ENCODE assay signal across 9 cellular contexts in the genomic region with DNA sequence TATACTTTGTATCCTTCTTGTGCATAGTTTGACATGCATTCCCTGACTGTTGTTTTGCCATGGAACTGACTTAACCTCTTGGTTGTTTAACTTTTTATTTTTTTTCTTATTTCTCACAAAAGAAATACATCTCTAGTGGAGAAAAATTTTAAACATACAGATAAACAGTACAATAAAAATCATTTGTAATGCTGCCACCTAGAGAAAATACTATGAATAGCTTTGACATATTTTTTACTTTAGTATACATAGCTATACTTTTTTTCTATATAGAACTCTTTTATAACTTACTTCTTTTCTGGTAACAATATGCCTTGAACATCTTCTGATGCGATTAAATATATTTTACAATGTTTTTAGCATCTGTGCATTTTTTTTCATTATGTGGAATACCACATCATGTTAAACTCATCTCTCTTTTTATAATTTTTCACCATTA.
DNase-seq lines count a peak whose midpoint lies in the region; ATAC-seq and TF ChIP-seq lines count a peak whose summit lies in the region.
"Had no signal": no experiment of that assay in that cellular context is flagged by ENCODE, and none has a peak within 500 bp of the region (broad histone marks: within the 10 kb centered on the region; RNA-seq: fewer than 3 reads in every experiment).

No MANE protein-coding gene starts in this region.

- CTCF ChIA-PET in activated CD8-positive, alpha-beta T cell treated with anti-CD3 and anti-CD28 coated beads for 36 hours (lab: Charles Lee), result interaction anchor here (0.8 to 3.5 kb wide), 3 partner anchors 11 to 19 kb away, joined by 3 to 24 read pairs (median 3); no protein-coding TSS in a partner anchor
- CTCF ChIA-PET in activated CD8-positive, alpha-beta T cell treated with anti-CD3 and anti-CD28 coated beads, Interleukin-2, amount 10 ng/mL, durations not matched to agents 7 days and 5 days (lab: Charles Lee), result interaction anchor here (0.6 to 1.4 kb wide), 8 partner anchors 10 to 906 kb away, joined by 3 to 4 read pairs (median 3); no protein-coding TSS in a partner anchor

- H3K79me2 ChIP-seq in hepatocyte, result no peaks in the 10 kb centered on the region

- no peaks in the 10 kb centered on the region for H4K20me1 ChIP-seq in hepatocyte (ENCODE audit: insufficient read depth, poor library complexity, severe bottlenecking)

- no peaks in the 10 kb centered on the region for H3K9me2 ChIP-seq in hepatocyte (replicated peaks; ENCODE audit: insufficient read depth)

- no peaks in the 10 kb centered on the region for H3K9me3 ChIP-seq in hepatocyte (ENCODE audit: low read depth)
- H3K9me3 ChIP-seq in tibial nerve, result no peaks in the 10 kb centered on the region

- H3K9me3 Mint-ChIP-seq in activated CD8-positive, alpha-beta T cell treated with anti-CD3 and anti-CD28 coated beads for 36 hours, result no peaks in the 10 kb centered on the region
- H3K9me3 Mint-ChIP-seq in activated CD8-positive, alpha-beta T cell treated with anti-CD3 and anti-CD28 coated beads, Interleukin-2, amount 10 ng/mL, durations not matched to agents 7 days and 5 days (ENCODE audit: insufficient read depth), result no peaks in the 10 kb centered on the region
- H3K9me3 Mint-ChIP-seq in natural killer cell treated with Interleukin-12 subunit alpha and Interleukin-12 subunit beta and Interleukin-15 and Interleukin-18, amount 100 ng/mL, for 72 hours, result no peaks in the 10 kb centered on the region

- no peak for ATAC-seq in activated CD8-positive, alpha-beta T cell treated with anti-CD3 and anti-CD28 coated beads for 36 hours
- no peak for ATAC-seq in activated CD8-positive, alpha-beta T cell treated with anti-CD3 and anti-CD28 coated beads, Interleukin-2, amount 10 ng/mL, durations not matched to agents 7 days and 5 days
- ATAC-seq in SK-N-SH treated with all-trans-retinoic acid at 6 μM for 48 hours (peak; percentile 42), GM21717 (IDR thresholded peaks at IDR 0.05; ENCODE audit: unreplicated experiment) (no peak)
- ATAC-seq in natural killer cell treated with Interleukin-12 subunit alpha and Interleukin-12 subunit beta and Interleukin-15 and Interleukin-18, amount 100 ng/mL, for 72 hours, result no peak

- intact Hi-C loops in activated CD8-positive, alpha-beta T cell treated with anti-CD3 and anti-CD28 coated beads for 36 hours (cut with micrococcal nuclease), result no loop called here

- no peaks in the 10 kb centered on the region for H3K4me1 Mint-ChIP-seq in activated CD8-positive, alpha-beta T cell treated with anti-CD3 and anti-CD28 coated beads for 36 hours (ENCODE audit: low read depth)
- H3K4me1 Mint-ChIP-seq in activated CD8-positive, alpha-beta T cell treated with anti-CD3 and anti-CD28 coated beads, Interleukin-2, amount 10 ng/mL, durations not matched to agents 7 days and 5 days (ENCODE audit: low read depth), result no peaks in the 10 kb centered on the region
- no peaks in the 10 kb centered on the region for H3K4me1 Mint-ChIP-seq in natural killer cell treated with Interleukin-12 subunit alpha and Interleukin-12 subunit beta and Interleukin-15 and Interleukin-18, amount 100 ng/mL, for 72 hours (ENCODE audit: low read depth in 2 of 2)

- H3K36me3 Mint-ChIP-seq in activated CD8-positive, alpha-beta T cell treated with anti-CD3 and anti-CD28 coated beads for 36 hours (ENCODE audit: low read depth), result no peaks in the 10 kb centered on the region
- H3K36me3 Mint-ChIP-seq in activated CD8-positive, alpha-beta T cell treated with anti-CD3 and anti-CD28 coated beads, Interleukin-2, amount 10 ng/mL, durations not matched to agents 7 days and 5 days (ENCODE audit: low read depth), result no peaks in the 10 kb centered on the region
- H3K36me3 Mint-ChIP-seq in natural killer cell treated with Interleukin-12 subunit alpha and Interleukin-12 subunit beta and Interleukin-15 and Interleukin-18, amount 100 ng/mL, for 72 hours, result no peaks in the 10 kb centered on the region

- no peak overlapping the region for H3K27ac Mint-ChIP-seq in activated CD8-positive, alpha-beta T cell treated with anti-CD3 and anti-CD28 coated beads for 36 hours
- no peak overlapping the region for H3K27ac Mint-ChIP-seq in activated CD8-positive, alpha-beta T cell treated with anti-CD3 and anti-CD28 coated beads, Interleukin-2, amount 10 ng/mL, durations not matched to agents 7 days and 5 days
- no peak overlapping the region for H3K27ac Mint-ChIP-seq in natural killer cell treated with Interleukin-12 subunit alpha and Interleukin-12 subunit beta and Interleukin-15 and Interleukin-18, amount 100 ng/mL, for 72 hours

- DNase-seq in activated CD8-positive, alpha-beta T cell treated with anti-CD3 and anti-CD28 coated beads for 36 hours, result no peak
- no peak for DNase-seq in activated CD8-positive, alpha-beta T cell treated with anti-CD3 and anti-CD28 coated beads, Interleukin-2, amount 10 ng/mL, durations not matched to agents 7 days and 5 days
- no peak for DNase-seq in hepatocyte (ENCODE audit: low spot score)
- no peak for DNase-seq in tibial nerve (ENCODE audit: low spot score in 2 of 2)
- no peak for DNase-seq in stimulated activated CD4-positive, alpha-beta T cell treated with anti-CD3 and anti-CD28 coated beads, Interleukin-2, amount 100 ng/mL, for 24 hours
- no peak for DNase-seq in natural killer cell treated with Interleukin-12 subunit alpha and Interleukin-12 subunit beta and Interleukin-15 and Interleukin-18, amount 100 ng/mL, for 72 hours (ENCODE audit: low spot score)
- DNase-seq: effector CD8-positive, alpha-beta T cell had no signal

- peak; percentile 49 for TF ChIP-seq CTCF in activated CD8-positive, alpha-beta T cell treated with anti-CD3 and anti-CD28 coated beads for 36 hours (IDR thresholded peaks at IDR 0.05)
- TF ChIP-seq CTCF in hepatocyte (IDR thresholded peaks at IDR 0.05; ENCODE audit: poor library complexity) (peak; percentile 61), tibial nerve (IDR thresholded peaks at IDR 0.05) (peak; percentile 29 to 53 (median 44))

- H3K27ac ChIP-seq in hepatocyte (no peak overlapping the region), tibial nerve (peak overlapping the region in 1 of 4 donors; percentile 1)

- H3K36me3 ChIP-seq in hepatocyte (replicated peaks; ENCODE audit: insufficient read depth, low read depth), result no peaks in the 10 kb centered on the region
- H3K36me3 ChIP-seq in tibial nerve, result no peaks in the 10 kb centered on the region

- peaks cover 1% of the 10 kb centered on the region for H3K27me3 Mint-ChIP-seq in activated CD8-positive, alpha-beta T cell treated with anti-CD3 and anti-CD28 coated beads for 36 hours
- H3K27me3 Mint-ChIP-seq in activated CD8-positive, alpha-beta T cell treated with anti-CD3 and anti-CD28 coated beads, Interleukin-2, amount 10 ng/mL, durations not matched to agents 7 days and 5 days (ENCODE audit: low read depth), result no peaks in the 10 kb centered on the region
- no peaks in the 10 kb centered on the region for H3K27me3 Mint-ChIP-seq in natural killer cell treated with Interleukin-12 subunit alpha and Interleukin-12 subunit beta and Interleukin-15 and Interleukin-18, amount 100 ng/mL, for 72 hours

- H3K27me3 ChIP-seq in hepatocyte (no peaks in the 10 kb centered on the region), tibial nerve (no peaks in the 10 kb centered on the region)

- no peak for TF ChIP-seq EP300 in tibial nerve (IDR thresholded peaks at IDR 0.05)

- POLR2A ChIA-PET in activated CD8-positive, alpha-beta T cell treated with anti-CD3 and anti-CD28 coated beads for 36 hours (lab: Charles Lee), result no interaction called here
- POLR2A ChIA-PET in activated CD8-positive, alpha-beta T cell treated with anti-CD3 and anti-CD28 coated beads, Interleukin-2, amount 10 ng/mL, durations not matched to agents 7 days and 5 days (lab: Charles Lee), result no interaction called here

- no peak overlapping the region for H3K4me3 ChIP-seq in hepatocyte
- H3K4me3 ChIP-seq in tibial nerve, result no peak overlapping the region

- H3K4me2 ChIP-seq in hepatocyte, result no peak overlapping the region

- no peak overlapping the region for H2AFZ ChIP-seq in hepatocyte

- no peak for TF ChIP-seq POLR2A in tibial nerve (IDR thresholded peaks at IDR 0.05)

- 73% methylated on average over 1 of the region's 1 CpG for WGBS in hepatocyte (ENCODE audit: low lambda C conversion rate, missing lambda C conversion rate)
- WGBS in tibial nerve, 2 donors, result 40 to 43% methylated on average over 1 of the region's 1 CpG

- H3K4me1 ChIP-seq in hepatocyte (ENCODE audit: insufficient read depth), result peaks cover 5% of the 10 kb centered on the region
- peaks cover 0 to 40% (median 2%) of the 10 kb centered on the region in 4 donors for H3K4me1 ChIP-seq in tibial nerve

- H3K4me3 Mint-ChIP-seq in activated CD8-positive, alpha-beta T cell treated with anti-CD3 and anti-CD28 coated beads for 36 hours, result no peak overlapping the region
- H3K4me3 Mint-ChIP-seq in activated CD8-positive, alpha-beta T cell treated with anti-CD3 and anti-CD28 coated beads, Interleukin-2, amount 10 ng/mL, durations not matched to agents 7 days and 5 days, result no peak overlapping the region
- H3K4me3 Mint-ChIP-seq in natural killer cell treated with Interleukin-12 subunit alpha and Interleukin-12 subunit beta and Interleukin-15 and Interleukin-18, amount 100 ng/mL, for 72 hours, result no peak overlapping the region

TF ChIP-seq in SK-N-SH treated with all-trans-retinoic acid at 6 μM for 48 hours, 23 proteins besides CTCF, POLR2A, EP300 and RAD21:
- no peak for TF ChIP-seq SNAI2 (CRISPR knock-in tag; IDR thresholded peaks at IDR 0.05)
- TF ChIP-seq ISL1 (CRISPR knock-in tag; IDR thresholded peaks at IDR 0.05), result 0 out of 2 replicates have a peak, but pooled peaks have one; percentile 16
